Comparison of ENCODE assay signal across 8 cellular contexts in the genomic region with DNA sequence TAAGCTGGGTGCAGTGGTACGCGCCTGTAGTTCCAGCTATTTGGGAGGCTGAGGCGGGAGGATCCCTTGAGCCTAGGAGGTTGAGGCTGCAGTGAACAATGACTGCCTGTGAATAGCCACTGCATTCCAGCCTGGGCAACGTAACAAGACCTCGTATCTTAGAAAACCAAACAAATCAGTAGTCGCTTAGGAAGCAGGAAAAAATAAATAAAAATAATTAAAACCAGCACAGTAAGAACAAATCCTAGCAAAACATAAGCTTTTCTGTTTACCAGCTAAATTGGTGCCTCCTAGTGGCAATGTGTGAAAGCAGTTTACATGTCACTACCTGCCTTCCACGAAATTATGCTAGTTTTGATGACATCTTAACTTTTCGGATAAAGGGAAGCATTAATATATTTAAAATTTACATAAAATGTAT. TPM values are rescaled to one million over a fixed set of nuclear protein-coding genes. Genes with fewer than 3 reads are reported as not detected.
DNase-seq lines count a peak whose midpoint lies in the region; ATAC-seq and TF ChIP-seq lines count a peak whose summit lies in the region.

No MANE protein-coding gene starts in this region.

- peak overlapping the region in 3 of 4 donors; percentile 98 to 100 (median 99) for H3K27ac ChIP-seq in body of pancreas
- peak overlapping the region; percentile 99 for H3K27ac ChIP-seq in lower lobe of right lung
- H3K27ac ChIP-seq in upper lobe of right lung, result peak overlapping the region; percentile 100

- H3K36me3 Mint-ChIP-seq in activated T-cell treated with anti-CD3 and anti-CD28 coated beads, Interleukin-2, amount 50 U/mL, for 72 hours (ENCODE audit: insufficient read depth in 2 of 2), result peaks cover 3 to 4% of the 10 kb centered on the region in 2 donors

- H3K4me3 ChIP-seq in body of pancreas, result no peak overlapping the region
- H3K4me3 ChIP-seq in lower lobe of right lung, result peak overlapping the region; percentile 76
- H3K4me3 ChIP-seq in upper lobe of right lung, result peak overlapping the region; percentile 94

- peak in 1 of 2 donors; percentile 33 for DNase-seq in activated T-cell treated with anti-CD3 and anti-CD28 coated beads, Interleukin-2, amount 50 U/mL, for 72 hours
- DNase-seq in activated T-cell treated with anti-CD3 and anti-CD28 coated beads, Interleukin-2, amount 50 U/mL, for 1 hour, result no peak
- DNase-seq in NCI-H446 treated with DMSO at 0.1 percent for 48 hours (lab: John Stamatoyannopoulos, UW) (peak; percentile 21), body of pancreas (peak in 1 of 4 donors; percentile 46), lower lobe of right lung (no peak), upper lobe of right lung (peak; percentile 37)

- H3K27ac Mint-ChIP-seq in activated T-cell treated with anti-CD3 and anti-CD28 coated beads, Interleukin-2, amount 50 U/mL, for 72 hours, result peak overlapping the region; percentile 94

- peaks cover 45% of the 10 kb centered on the region for H3K4me1 Mint-ChIP-seq in activated T-cell treated with anti-CD3 and anti-CD28 coated beads, Interleukin-2, amount 50 U/mL, for 72 hours (ENCODE audit: low read depth)

- H3K4me3 Mint-ChIP-seq in activated T-cell treated with anti-CD3 and anti-CD28 coated beads, Interleukin-2, amount 50 U/mL, for 72 hours, result peak overlapping the region; percentile 89 to 90

- 34 to 38% methylated on average over 8 of the region's 8 CpGs for WGBS in body of pancreas, 2 donors

- no peak for ATAC-seq in activated T-cell treated with anti-CD3 and anti-CD28 coated beads, Interleukin-2, amount 50 U/mL, for 72 hours (replicated peaks in 1 of 2)
- ATAC-seq in body of pancreas (no peak), lower lobe of right lung (no peak), upper lobe of right lung (no peak), HG02884 (IDR thresholded peaks at IDR 0.05; ENCODE audit: unreplicated experiment) (no peak), HG02610 (IDR thresholded peaks at IDR 0.05; ENCODE audit: unreplicated experiment) (no peak)

- H3K9me3 ChIP-seq in body of pancreas (no peaks in the 10 kb centered on the region), lower lobe of right lung (no peaks in the 10 kb centered on the region), upper lobe of right lung (no peaks in the 10 kb centered on the region)

- H3K36me3 ChIP-seq in body of pancreas (replicated peaks in 1 of 2; ENCODE audit: insufficient read depth in 1 of 2, low read depth in 2 of 2), result peaks cover 0 to 10% of the 10 kb centered on the region in 2 donors
- H3K36me3 ChIP-seq in lower lobe of right lung, result peaks cover 42% of the 10 kb centered on the region
- H3K36me3 ChIP-seq in upper lobe of right lung, result peaks cover 29% of the 10 kb centered on the region

- H3K9me3 Mint-ChIP-seq in activated T-cell treated with anti-CD3 and anti-CD28 coated beads, Interleukin-2, amount 50 U/mL, for 72 hours, result no peaks in the 10 kb centered on the region

- TF ChIP-seq CTCF in body of pancreas (IDR thresholded peaks at IDR 0.05) (peak; percentile 11 to 59 (median 55)), lower lobe of right lung (IDR thresholded peaks at IDR 0.05) (peak; percentile 65), upper lobe of right lung (IDR thresholded peaks at IDR 0.05) (peak; percentile 65)

- H3K27me3 ChIP-seq in body of pancreas (no peaks in the 10 kb centered on the region), lower lobe of right lung (ENCODE audit: low read depth) (no peaks in the 10 kb centered on the region), upper lobe of right lung (no peaks in the 10 kb centered on the region)

- TF ChIP-seq POLR2A in body of pancreas (IDR thresholded peaks at IDR 0.05), result no peak

- intact Hi-C loops in body of pancreas (cut with DNase I) (no loop called here), lower lobe of right lung (cut with DNase I) (no loop called here), upper lobe of right lung (cut with DNase I) (no loop called here)

- H3K4me1 ChIP-seq in body of pancreas, result peaks cover 34% of the 10 kb centered on the region
- H3K4me1 ChIP-seq in lower lobe of right lung, result peaks cover 41% of the 10 kb centered on the region
- peaks cover 36% of the 10 kb centered on the region for H3K4me1 ChIP-seq in upper lobe of right lung

- no peaks in the 10 kb centered on the region for H3K27me3 Mint-ChIP-seq in activated T-cell treated with anti-CD3 and anti-CD28 coated beads, Interleukin-2, amount 50 U/mL, for 72 hours (ENCODE audit: low read depth)

RNA-seq across cellular contexts. Expression of a gene that starts 1.3 kb away (rescaled TPM):
- 10 to 100 TPM; 11.2 to 12.2 TPM for total RNA-seq in activated T-cell treated with anti-CD3 and anti-CD28 coated beads, Interleukin-2, amount 50 U/mL, for 72 hours
- total RNA-seq in body of pancreas, result 10 to 100 TPM in 1 of 2 donors, 1 to 10 TPM in 1; 4.2 to 13.2 TPM
- total RNA-seq in lower lobe of right lung, result 9.6 TPM
- 10.8 TPM for total RNA-seq in upper lobe of right lung

RNA-seq across cellular contexts. Expression of a gene that starts 11.4 kb away (rescaled TPM):
- total RNA-seq in activated T-cell treated with anti-CD3 and anti-CD28 coated beads, Interleukin-2, amount 50 U/mL, for 72 hours, result 1 to 10 TPM; 1.3 to 4.4 TPM
- total RNA-seq in body of pancreas (10 to 100 TPM in 1 of 2 donors, 1 to 10 TPM in 1; 8.6 to 16.6 TPM), lower lobe of right lung (32.5 TPM), upper lobe of right lung (49.9 TPM)

RNA-seq across cellular contexts. Expression of a gene that starts 18.0 kb away (rescaled TPM):
- under 1 TPM; 0.38 to 0.53 TPM for total RNA-seq in activated T-cell treated with anti-CD3 and anti-CD28 coated beads, Interleukin-2, amount 50 U/mL, for 72 hours
- total RNA-seq in body of pancreas, result 1 to 10 TPM; 3.6 to 4.7 TPM
- 0.89 TPM for total RNA-seq in lower lobe of right lung
- 0.84 TPM for total RNA-seq in upper lobe of right lung

RNA-seq across cellular contexts. Expression of a gene that starts 22.3 kb away (rescaled TPM):
- not detected for total RNA-seq in activated T-cell treated with anti-CD3 and anti-CD28 coated beads, Interleukin-2, amount 50 U/mL, for 72 hours
- total RNA-seq in body of pancreas (under 1 TPM in 1 of 2 donors, not detected in 1; 0.26 TPM), lower lobe of right lung (2.0 TPM), upper lobe of right lung (3.1 TPM)

RNA-seq across cellular contexts. Expression of a gene that starts 32.4 kb away (rescaled TPM):
- not detected for total RNA-seq in activated T-cell treated with anti-CD3 and anti-CD28 coated beads, Interleukin-2, amount 50 U/mL, for 72 hours
- total RNA-seq in body of pancreas (not detected), lower lobe of right lung (not detected), upper lobe of right lung (not detected)

Comparison
In these comparisons a context has a peak if more than half of its experiments do, and no peak if none do; other contexts are left out.
1. DNase-seq: peak in NCI-H446 treated with DMSO at 0.1 percent for 48 hours (single experiment) and upper lobe of right lung (single experiment); none in activated T-cell treated with anti-CD3 and anti-CD28 coated beads, Interleukin-2, amount 50 U/mL, for 1 hour (single experiment) and lower lobe of right lung (single experiment).
2. H3K4me3 ChIP-seq: peak in lower lobe of right lung (single experiment) and upper lobe of right lung (single experiment); none in body of pancreas (0 of 2).
3. Peak in every context shown above with its lines, with median percentiles within 50 percentile points of each other: H3K27ac ChIP-seq and CTCF ChIP-seq.